ENCODE assay signal across 19 cellular contexts in genomic region chr15:80405554-80405850, GRCh38. TPM values are rescaled to one million over a fixed set of nuclear protein-coding genes. Genes with fewer than 3 reads are reported as not detected.
DNase-seq lines count a peak whose midpoint lies in the region; ATAC-seq and TF ChIP-seq lines count a peak whose summit lies in the region.
"Had no signal": no experiment of that assay in that cellular context is flagged by ENCODE, and none has a peak within 500 bp of the region (broad histone marks: within the 10 kb centered on the region; RNA-seq: fewer than 3 reads in every experiment).

No MANE protein-coding gene starts in this region.

- H3K4me3 Mint-ChIP-seq in H9 (peak overlapping the region; percentile 81 to 90), progenitor cell of endocrine pancreas (ENCODE audit: low read depth) (peak overlapping the region; percentile 83)
- H3K4me3 Mint-ChIP-seq in activated T-helper 17 cell treated with anti-CD3 and anti-CD28 coated beads, Interleukin-2, amount 50 U/mL, for 72 hours: peak overlapping the region; percentile 32
- H3K4me3 Mint-ChIP-seq: activated CD4-positive, alpha-beta T cell treated with anti-CD3 and anti-CD28 coated beads for 36 hours had no signal

- TF ChIP-seq CTCF in H9 (conservative IDR thresholded peaks at IDR 0.05) (no peak), hepatocyte (IDR thresholded peaks at IDR 0.05; ENCODE audit: poor library complexity) (no peak), progenitor cell of endocrine pancreas (IDR thresholded peaks at IDR 0.05; ENCODE audit: unreplicated experiment) (no peak), ovary (IDR thresholded peaks at IDR 0.05) (no peak)

- no peak overlapping the region for H4K91ac ChIP-seq in H9 (ENCODE audit: insufficient read length, low read depth, low read length)

- H2BK15ac ChIP-seq in H9 (ENCODE audit: low read depth, low read length): no peak overlapping the region

- no peak for TF ChIP-seq POLR2A in ovary (IDR thresholded peaks at IDR 0.05)

- H3K79me2 ChIP-seq in H9 (ENCODE audit: insufficient read depth, low read length) (no peaks in the 10 kb centered on the region), hepatocyte (no peaks in the 10 kb centered on the region)

- H3K4me2 ChIP-seq in H9 (ENCODE audit: insufficient read depth, insufficient read length, low read length) (peak overlapping the region; percentile 85), hepatocyte (peak overlapping the region; percentile 95)

- no peak overlapping the region for H4K5ac ChIP-seq in H9 (ENCODE audit: insufficient read length, low read depth, low read length)

- H4K8ac ChIP-seq in H9 (replicated peaks; ENCODE audit: insufficient read length, low read depth, low read length): no peak overlapping the region

- H3K36me3 Mint-ChIP-seq in H9 (ENCODE audit: insufficient read depth in 1 of 3, low read depth in 3 of 3): peaks cover 0 to 2% (median 0%) of the 10 kb centered on the region in 3 experiments; a peak in 1 of 7 replicates
- H3K36me3 Mint-ChIP-seq in activated T-helper 17 cell treated with anti-CD3 and anti-CD28 coated beads, Interleukin-2, amount 50 U/mL, for 72 hours (ENCODE audit: low read depth): no peaks in the 10 kb centered on the region
- no peaks in the 10 kb centered on the region for H3K36me3 Mint-ChIP-seq in progenitor cell of endocrine pancreas (ENCODE audit: insufficient read depth)

- no peak overlapping the region for H2BK5ac ChIP-seq in H9 (ENCODE audit: insufficient read length, low read length)

- no CpG with 5 or more reads among the region's 4 CpGs for WGBS in H9 (ENCODE audit: extremely low coverage, insufficient read length, low lambda C conversion rate)
- WGBS in hepatocyte (ENCODE audit: low lambda C conversion rate, missing lambda C conversion rate): 64% methylated on average over 4 of the region's 4 CpGs
- 61 to 66% (median 62%) methylated on average over 4 of the region's 4 CpGs for WGBS in ovary, 3 donors

- H2BK20ac ChIP-seq in H9 (ENCODE audit: low read depth, low read length, poor library complexity, severe bottlenecking): no peak overlapping the region

- intact Hi-C loops in ovary (cut with DNase I): loop anchor here in 1 of 4 donors (10.0 kb wide), 1 partner anchor 241 kb away; no protein-coding TSS in a partner anchor

- H3K14ac ChIP-seq in H9 (ENCODE audit: insufficient read depth, low read length): no peak overlapping the region

- DNase-seq in H9 (no peak), hepatocyte (ENCODE audit: low spot score) (no peak), progenitor cell of endocrine pancreas (ENCODE audit: low spot score, unreplicated experiment) (no peak), ovary (no peak), ureter (ENCODE audit: low spot score) (no peak), NCI-H526 (lab: John Stamatoyannopoulos, UW) (no peak)
- DNase-seq: activated CD4-positive, alpha-beta T cell treated with anti-CD3 and anti-CD28 coated beads for 36 hours; activated gamma-delta T cell treated with Interleukin-2 at 50 U/mL for 16 hours; AML-193; dermis blood vessel endothelial cell; GF-D8; NCI-H2029 treated with DMSO at 0.1 percent for 48 hours; SJCRH30 had no signal

- H3K27ac Mint-ChIP-seq in H9 (no peak overlapping the region), progenitor cell of endocrine pancreas (peak overlapping the region; percentile 96)
- H3K27ac Mint-ChIP-seq in activated T-helper 17 cell treated with anti-CD3 and anti-CD28 coated beads, Interleukin-2, amount 50 U/mL, for 72 hours: no peak overlapping the region
- H3K27ac Mint-ChIP-seq: activated CD4-positive, alpha-beta T cell treated with anti-CD3 and anti-CD28 coated beads for 36 hours; T-helper 2 cell treated with Interferon-gamma antibody and Interleukin-4, amounts not matched to agents 5 μg/mL and 100 μg/mL, for 36 hours had no signal

- H3K4ac ChIP-seq in H9 (ENCODE audit: low read depth, low read length): no peak overlapping the region

- H3K23me2 ChIP-seq in H9 (ENCODE audit: insufficient read length, low read depth, low read length, poor library complexity, severe bottlenecking): peaks cover 13% of the 10 kb centered on the region

- no peaks in the 10 kb centered on the region for H3K9me2 ChIP-seq in hepatocyte (replicated peaks; ENCODE audit: insufficient read depth)

- H3K4me1 ChIP-seq in H9 (ENCODE audit: insufficient read depth, low read length): no peaks in the 10 kb centered on the region
- peaks cover 8% of the 10 kb centered on the region for H3K4me1 ChIP-seq in hepatocyte (ENCODE audit: insufficient read depth)
- H3K4me1 ChIP-seq in ovary (ENCODE audit: insufficient read depth): peaks cover 7% of the 10 kb centered on the region
- H3K4me1 ChIP-seq: SJCRH30 had no signal

- H3K79me1 ChIP-seq in H9 (ENCODE audit: insufficient read depth, low read depth, low read length, poor library complexity, severe bottlenecking): no peaks in the 10 kb centered on the region

- H2AK5ac ChIP-seq in H9 (ENCODE audit: insufficient read length, low read length): no peak overlapping the region

- H3K36me3 ChIP-seq in hepatocyte (replicated peaks; ENCODE audit: insufficient read depth, low read depth) (no peaks in the 10 kb centered on the region), ovary (no peaks in the 10 kb centered on the region)
- H3K36me3 ChIP-seq: ascending aorta, SJCRH30 had no signal

- H3K4me3 ChIP-seq in hepatocyte (no peak overlapping the region), ovary (no peak overlapping the region)
- H3K4me3 ChIP-seq: K562, SJCRH30 had no signal

- H3K23ac ChIP-seq in H9 (ENCODE audit: insufficient read length, low read depth, low read length): no peak overlapping the region

- H2BK12ac ChIP-seq in H9 (ENCODE audit: insufficient read length, low read depth, low read length): no peak overlapping the region

- no peak overlapping the region for H3K56ac ChIP-seq in H9 (ENCODE audit: insufficient read length, low read depth, low read length)

- no peak for ATAC-seq in activated T-helper 17 cell treated with anti-CD3 and anti-CD28 coated beads, Interleukin-2, amount 50 U/mL, for 72 hours (replicated peaks)
- no peak for ATAC-seq in HG03196 (IDR thresholded peaks at IDR 0.05; ENCODE audit: unreplicated experiment)
- ATAC-seq: activated CD4-positive, alpha-beta T cell treated with anti-CD3 and anti-CD28 coated beads for 36 hours; esophagus mucosa; K562 had no signal

- H3K27ac ChIP-seq in H9 (ENCODE audit: insufficient read length, low read depth, low read length) (no peak overlapping the region), hepatocyte (no peak overlapping the region), ovary (no peak overlapping the region)
- H3K27ac ChIP-seq: ascending aorta, SJCRH30 had no signal

- H3K27me3 Mint-ChIP-seq in H9 (ENCODE audit: low read depth) (peaks cover 61% of the 10 kb centered on the region), progenitor cell of endocrine pancreas (peaks cover 3% of the 10 kb centered on the region)
- H3K27me3 Mint-ChIP-seq in activated T-helper 17 cell treated with anti-CD3 and anti-CD28 coated beads, Interleukin-2, amount 50 U/mL, for 72 hours: peaks cover 65% of the 10 kb centered on the region

- no peaks in the 10 kb centered on the region; a peak in 1 of 5 replicates for H3K9me3 Mint-ChIP-seq in H9
- H3K9me3 Mint-ChIP-seq in activated T-helper 17 cell treated with anti-CD3 and anti-CD28 coated beads, Interleukin-2, amount 50 U/mL, for 72 hours: no peaks in the 10 kb centered on the region
- H3K9me3 Mint-ChIP-seq in progenitor cell of endocrine pancreas (ENCODE audit: low read depth): no peaks in the 10 kb centered on the region
- H3K9me3 Mint-ChIP-seq: T-helper 2 cell treated with Interferon-gamma antibody and Interleukin-4, amounts not matched to agents 5 μg/mL and 100 μg/mL, for 36 hours had no signal

- no peaks in the 10 kb centered on the region for H4K20me1 ChIP-seq in H9 (ENCODE audit: control insufficient read depth, insufficient read depth, insufficient read length)
- H4K20me1 ChIP-seq in hepatocyte (ENCODE audit: insufficient read depth, poor library complexity, severe bottlenecking): no peaks in the 10 kb centered on the region

- H3K9me3 ChIP-seq in H9 (ENCODE audit: control insufficient read depth, low read depth, low read length): no peaks in the 10 kb centered on the region
- H3K9me3 ChIP-seq in hepatocyte (ENCODE audit: low read depth): no peaks in the 10 kb centered on the region
- no peaks in the 10 kb centered on the region for H3K9me3 ChIP-seq in ovary
- H3K9me3 ChIP-seq: ascending aorta, SJCRH30 had no signal

- H3K9ac ChIP-seq in H9 (ENCODE audit: extremely low read depth, insufficient read length, low read length): no peak overlapping the region

- H2AFZ ChIP-seq in H9 (ENCODE audit: low read length): no peak overlapping the region
- H2AFZ ChIP-seq in hepatocyte: no peak overlapping the region

- H3K4me1 Mint-ChIP-seq in H9 (peaks cover 15% of the 10 kb centered on the region in 2 experiments), progenitor cell of endocrine pancreas (ENCODE audit: low read depth) (peaks cover 35% of the 10 kb centered on the region)
- H3K4me1 Mint-ChIP-seq in activated T-helper 17 cell treated with anti-CD3 and anti-CD28 coated beads, Interleukin-2, amount 50 U/mL, for 72 hours: no peaks in the 10 kb centered on the region

- H3K27me3 ChIP-seq in H9 (ENCODE audit: insufficient read depth, low read length) (peaks cover 4% of the 10 kb centered on the region; the same call in 1 of the 2 replicates), hepatocyte (peaks cover 35% of the 10 kb centered on the region), ovary (no peaks in the 10 kb centered on the region)
- H3K27me3 ChIP-seq: ascending aorta, SJCRH30 had no signal

- no peak overlapping the region for H2BK120ac ChIP-seq in H9 (ENCODE audit: low read depth, low read length, poor library complexity, severe bottlenecking)

- H3T11ph ChIP-seq in H9 (ENCODE audit: low read length): no peak overlapping the region

- H3K18ac ChIP-seq in H9 (ENCODE audit: insufficient read length, low read depth, low read length): no peak overlapping the region

- no peak for TF ChIP-seq EP300 in ovary (IDR thresholded peaks at IDR 0.05)

RNA-seq across cellular contexts. Expression of gene ARNT2, which starts 1.3 kb away (rescaled TPM):
- total RNA-seq in H9 (2021) (9.5 and 10.5 TPM in 2 replicates), hepatocyte (4.6 and 5.3 TPM in 2 replicates), progenitor cell of endocrine pancreas (37.3 and 38.9 TPM in 2 replicates), ovary (10 to 100 TPM; 12.0 to 20.5 (median 18.4) TPM), ureter (7.2 TPM)
- total RNA-seq in activated T-helper 17 cell treated with anti-CD3 and anti-CD28 coated beads, Interleukin-2, amount 50 U/mL, for 72 hours: under 1 TPM; 0.09 to 0.21 TPM
- polyA plus RNA-seq in hepatocyte (3.9 and 4.7 TPM in 2 replicates), ovary (10 to 100 TPM; 11.0 to 15.0 TPM)
- total RNA-seq: K562 had no signal

Comparison
In these comparisons a context has a peak if more than half of its experiments do, and no peak if none do; other contexts are left out.
1. H3K4me3 Mint-ChIP-seq: peak in every context shown above with its lines; median percentile 86 in H9; 83 in progenitor cell of endocrine pancreas; 32 in activated T-helper 17 cell treated with anti-CD3 and anti-CD28 coated beads, Interleukin-2, amount 50 U/mL, for 72 hours.